Comparison of ENCODE assay signal across 29 cellular contexts in genomic region chr1:232995189-232995588, GRCh38.
"Had no signal": no experiment of that assay in that cellular context is flagged by ENCODE, and none has a peak within 500 bp of the region (broad histone marks: within the 10 kb centered on the region; RNA-seq: fewer than 3 reads in every experiment).

No MANE protein-coding gene starts in this region.

- H3K9ac ChIP-seq: parathyroid adenoma had no signal

- ATAC-seq: naive thymus-derived CD8-positive, alpha-beta T cell; natural killer cell treated with Interleukin-12 subunit alpha and Interleukin-12 subunit beta and Interleukin-15 and Interleukin-18, amount 100 ng/mL, for 72 hours; psoas muscle; right cardiac atrium; right lobe of liver; stimulated activated memory B cell treated with anti-CD40 and anti-IgM and Interleukin-4, amounts not matched to agents 10 μg/mL and 1 μg/mL and 100 μg/mL, for 72 hours; stimulated activated naive CD8-positive, alpha-beta T cell treated with anti-CD3 and anti-CD28 coated beads, Interleukin-15, amount 100 ng/mL, for 72 hours; stimulated activated naive CD8-positive, alpha-beta T cell treated with anti-CD3 and anti-CD28 coated beads, Interleukin-15, Interleukin-2, amounts not matched to agents 100 U/mL and 50 U/mL, for 24 hours had no signal

- H3K9me3 Mint-ChIP-seq: natural killer cell treated with Interleukin-12 subunit alpha and Interleukin-12 subunit beta and Interleukin-15 and Interleukin-18, amount 100 ng/mL, for 72 hours had no signal

- H2AFZ ChIP-seq: parathyroid adenoma had no signal

- H3K4me1 Mint-ChIP-seq: naive B cell; neural crest cell; stimulated activated memory B cell treated with anti-CD40 and anti-IgM and Interleukin-4, amounts not matched to agents 10 μg/mL and 1 μg/mL and 100 μg/mL, for 72 hours had no signal

- H3K27me3 ChIP-seq: neutrophil, right lobe of liver, suprapubic skin, testis, tibial artery, transverse colon, vagina had no signal

- DNase-seq: naive B cell; naive thymus-derived CD8-positive, alpha-beta T cell; nephron progenitor cell; nucleus accumbens; posterior cingulate gyrus; psoas muscle; right cardiac atrium; right lobe of liver; small intestine; stimulated activated CD4-positive, alpha-beta T cell treated with anti-CD3 and anti-CD28 coated beads, Interleukin-15, amount 100 ng/mL, for 24 hours; stimulated activated CD4-positive, alpha-beta T cell treated with anti-CD3 and anti-CD28 coated beads, Interleukin-4, amount 100 ng/mL, for 1 hour; stimulated activated CD4-positive, alpha-beta T cell treated with anti-CD3 and anti-CD28 coated beads, Interleukin-4, amount 100 ng/mL, for 4 hours; stimulated activated CD8-positive, alpha-beta memory T cell treated with anti-CD3 and anti-CD28 coated beads, Interleukin-4, amount 100 ng/mL, for 48 hours; stimulated activated naive CD4-positive, alpha-beta T cell; stimulated activated naive CD8-positive, alpha-beta T cell treated with anti-CD3 and anti-CD28 coated beads, Interleukin-15, amount 100 ng/mL, for 72 hours; stimulated activated naive CD8-positive, alpha-beta T cell treated with anti-CD3 and anti-CD28 coated beads, Interleukin-15, Interleukin-2, amounts not matched to agents 100 U/mL and 50 U/mL, for 24 hours; substantia nigra; testis; tibial artery; transverse colon had no signal

- H3K27ac ChIP-seq: neutrophil, parathyroid adenoma, psoas muscle, right lobe of liver, suprapubic skin, testis, tibial artery, transverse colon, vagina had no signal

- H3K36me3 ChIP-seq: neutrophil, right lobe of liver, transverse colon had no signal

- H3K9me3 ChIP-seq: neutrophil, psoas muscle, right lobe of liver, suprapubic skin, testis, tibial artery had no signal

- H3K27ac Mint-ChIP-seq: natural killer cell treated with Interleukin-12 subunit alpha and Interleukin-12 subunit beta and Interleukin-15 and Interleukin-18, amount 100 ng/mL, for 72 hours; nephron progenitor cell; progenitor cell of endocrine pancreas; stimulated activated memory B cell treated with anti-CD40 and anti-IgM and Interleukin-4, amounts not matched to agents 10 μg/mL and 1 μg/mL and 100 μg/mL, for 72 hours; stimulated activated naive CD8-positive, alpha-beta T cell treated with anti-CD3 and anti-CD28 coated beads, Interleukin-15, amount 100 ng/mL, for 72 hours; type B pancreatic cell had no signal

- H3K4me1 ChIP-seq: parathyroid adenoma, psoas muscle, right lobe of liver, suprapubic skin, testis, tibial artery, transverse colon, vagina had no signal

- H3K4me3 ChIP-seq: psoas muscle, right lobe of liver, suprapubic skin, testis, tibial artery, transverse colon, vagina had no signal

- H3K27me3 Mint-ChIP-seq: naive B cell; naive thymus-derived CD8-positive, alpha-beta T cell; natural killer cell treated with Interleukin-12 subunit alpha and Interleukin-12 subunit beta and Interleukin-15 and Interleukin-18, amount 100 ng/mL, for 72 hours; progenitor cell of endocrine pancreas; stimulated activated memory B cell treated with anti-CD40 and anti-IgM and Interleukin-4, amounts not matched to agents 10 μg/mL and 1 μg/mL and 100 μg/mL, for 72 hours; stimulated activated naive CD8-positive, alpha-beta T cell treated with anti-CD3 and anti-CD28 coated beads, Interleukin-15, amount 100 ng/mL, for 72 hours; type B pancreatic cell had no signal

- H3K4me3 Mint-ChIP-seq: naive B cell; naive thymus-derived CD8-positive, alpha-beta T cell; natural killer cell treated with Interleukin-12 subunit alpha and Interleukin-12 subunit beta and Interleukin-15 and Interleukin-18, amount 100 ng/mL, for 72 hours; nephron progenitor cell; neural crest cell; stimulated activated memory B cell treated with anti-CD40 and anti-IgM and Interleukin-4, amounts not matched to agents 10 μg/mL and 1 μg/mL and 100 μg/mL, for 72 hours; stimulated activated naive CD8-positive, alpha-beta T cell treated with anti-CD3 and anti-CD28 coated beads, Interleukin-15, amount 100 ng/mL, for 72 hours; type B pancreatic cell had no signal
